Comparison of ENCODE assay signal across 12 cellular contexts in the genomic region with DNA sequence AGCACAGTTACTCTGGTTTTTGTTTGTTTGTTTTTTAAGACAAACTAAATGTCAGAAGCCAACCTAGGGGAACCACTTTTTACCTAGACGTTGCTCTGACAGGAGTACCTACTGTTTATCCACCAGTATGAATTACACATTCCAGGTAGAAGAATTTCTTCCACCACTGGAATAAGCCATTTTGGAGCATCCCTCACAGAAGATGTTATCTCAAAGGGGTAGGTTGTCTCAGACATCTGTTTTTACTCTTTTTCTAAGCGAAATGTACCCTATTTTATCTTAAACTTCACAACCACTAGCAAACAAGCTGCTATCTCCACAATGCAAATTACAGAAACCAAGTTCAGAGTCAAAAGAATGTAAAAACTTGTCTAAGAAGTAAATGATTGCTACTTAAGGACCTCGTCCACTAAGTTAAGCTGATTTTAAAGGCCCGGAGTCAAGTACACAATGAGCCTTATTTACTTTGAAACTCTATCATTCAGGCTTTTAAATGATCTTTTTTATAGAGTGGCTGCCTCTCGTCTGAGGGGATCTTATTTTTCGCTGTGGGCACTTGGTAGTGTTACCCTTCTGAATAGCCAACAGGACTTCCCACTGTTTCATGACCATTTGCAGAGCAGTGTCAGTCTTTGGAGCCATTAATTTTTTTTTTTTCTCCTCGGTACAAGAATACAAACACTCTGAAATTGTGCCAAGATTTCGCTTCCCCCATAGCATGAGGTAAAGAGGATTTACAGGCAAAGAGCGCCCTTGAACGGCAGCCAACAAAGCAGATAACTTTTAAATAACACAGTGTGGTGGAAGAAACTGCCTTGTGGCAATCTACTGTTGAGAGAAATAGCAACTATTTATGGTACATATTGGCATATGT. TPM values are rescaled to one million over a fixed set of nuclear protein-coding genes. Genes with fewer than 3 reads are reported as not detected.
DNase-seq lines count a peak whose midpoint lies in the region; TF ChIP-seq lines count a peak whose summit lies in the region.
"Had no signal": no experiment of that assay in that cellular context is flagged by ENCODE, and none has a peak within 500 bp of the region (broad histone marks: within the 10 kb centered on the region; RNA-seq: fewer than 3 reads in every experiment).

No MANE protein-coding gene starts in this region.

- H3K36me3 ChIP-seq in brain microvascular endothelial cell (replicated peaks) (no peaks in the 10 kb centered on the region), ascending aorta (no peaks in the 10 kb centered on the region)

- in situ Hi-C loops in brain microvascular endothelial cell (cut with HindIII; ENCODE audit: low pct_ligation_motif_present, low sequenced_read_pairs) = no loop called here

- TF ChIP-seq CTCF in LNCaP clone FGC (IDR thresholded peaks at IDR 0.05; ENCODE audit: control insufficient read depth, extremely low read depth, insufficient read depth) (peak; percentile 11; the same call in 1 of the 2 replicates), brain microvascular endothelial cell (IDR thresholded peaks at IDR 0.05; ENCODE audit: low read depth, low read length, missing control alignments) (no peak), ascending aorta (IDR thresholded peaks at IDR 0.05) (no peak)

- no peaks in the 10 kb centered on the region for H3K4me1 ChIP-seq in ascending aorta

- intact Hi-C loops in ascending aorta (cut with DNase I) = no loop called here

- H3K4me3 ChIP-seq in LNCaP clone FGC (ENCODE audit: low read depth, low read length) = no peak overlapping the region
- no peak overlapping the region for H3K4me3 ChIP-seq in brain microvascular endothelial cell (ENCODE audit: low read depth, low read length)
- no peak overlapping the region for H3K4me3 ChIP-seq in ascending aorta

- H3K27me3 ChIP-seq in brain microvascular endothelial cell (replicated peaks) = no peaks in the 10 kb centered on the region
- H3K27me3 ChIP-seq in ascending aorta = no peaks in the 10 kb centered on the region

- peak; percentile 64 for DNase-seq in LNCaP clone FGC (ENCODE audit: low read depth)
- DNase-seq in NCI-H345 (lab: John Stamatoyannopoulos, UW) = peak; percentile 92
- peak; percentile 17 for DNase-seq in brain microvascular endothelial cell
- DNase-seq in non-pigmented ciliary epithelial cell (ENCODE audit: low read depth) = peak; percentile 31
- no peak for DNase-seq in AML-193 (lab: John Stamatoyannopoulos, UW)
- no peak for DNase-seq in cortex of kidney (lab: John Stamatoyannopoulos, UW)
- no peak for DNase-seq in stimulated activated naive CD4-positive, alpha-beta T cell treated with Interleukin-2 at 50 U/mL for 16 hours (lab: John Stamatoyannopoulos, UW)
- DNase-seq in ascending aorta (ENCODE audit: low spot score in 2 of 2) = no peak
- DNase-seq: activated CD4-positive, alpha-beta memory T cell treated with anti-CD3 and anti-CD28 coated beads for 36 hours; stimulated activated CD4-positive, alpha-beta T cell treated with anti-CD3 and anti-CD28 coated beads, Interleukin-4, amount 100 ng/mL, for 4 hours had no signal

- no peak overlapping the region for H3K27ac ChIP-seq in brain microvascular endothelial cell
- H3K27ac ChIP-seq in ascending aorta = no peak overlapping the region
- H3K27ac ChIP-seq: HL-60 had no signal

- no peaks in the 10 kb centered on the region for H3K9me3 ChIP-seq in ascending aorta

RNA-seq across cellular contexts. Expression of gene ARMC3, which starts 15.7 kb away (rescaled TPM):
- total RNA-seq in ascending aorta = not detected
- total RNA-seq: activated CD4-positive, alpha-beta memory T cell treated with anti-CD3 and anti-CD28 coated beads for 36 hours; ureter had no signal

Comparison
In these comparisons a context has a peak if more than half of its experiments do, and no peak if none do; other contexts are left out.
1. DNase-seq: peak in LNCaP clone FGC (single experiment), NCI-H345 (single experiment), brain microvascular endothelial cell (single experiment) and non-pigmented ciliary epithelial cell (single experiment); none in AML-193 (0 of 2), cortex of kidney (single experiment), stimulated activated naive CD4-positive, alpha-beta T cell treated with Interleukin-2 at 50 U/mL for 16 hours (single experiment) and ascending aorta (0 of 2).